ENCODE assay signal across 15 cellular contexts in the genomic region with DNA sequence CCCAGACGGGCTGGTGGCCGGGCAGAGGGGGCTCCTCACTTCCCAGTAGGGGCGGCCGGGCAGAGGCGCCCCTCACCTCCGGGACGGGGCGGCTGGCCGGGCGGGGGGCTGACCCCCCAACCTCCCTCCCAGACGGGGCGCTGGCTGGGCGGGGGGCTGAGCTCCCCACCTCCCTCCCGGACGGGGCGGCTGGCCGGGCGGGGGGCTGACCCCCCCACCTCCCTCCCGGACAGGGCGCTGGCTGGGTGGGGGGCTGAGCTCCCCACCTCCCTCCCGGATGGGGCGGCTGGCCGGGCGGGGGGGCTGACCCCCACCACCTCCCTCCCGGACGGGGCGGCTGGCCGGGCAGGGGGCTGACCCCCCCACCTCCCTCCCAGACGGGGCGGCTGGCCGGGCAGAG. TPM values are rescaled to one million over a fixed set of nuclear protein-coding genes. Genes with fewer than 3 reads are reported as not detected.
"Had no signal": no experiment of that assay in that cellular context is flagged by ENCODE, and none has a peak within 500 bp of the region (broad histone marks: within the 10 kb centered on the region; RNA-seq: fewer than 3 reads in every experiment).

No MANE protein-coding gene starts in this region.

RNA-seq across cellular contexts. Expression of a gene that starts 30.1 kb away (rescaled TPM):
- total RNA-seq: hepatocyte, kidney, kidney epithelial cell, left colon, left lobe of liver, liver, lower leg skin, lower lobe of right lung, lung, lung microvascular endothelial cell, mammary epithelial cell, mesenteric fat pad, mesothelial cell of epicardium, mononuclear cell, mucosa of gallbladder had no signal
